In the genomic region with DNA sequence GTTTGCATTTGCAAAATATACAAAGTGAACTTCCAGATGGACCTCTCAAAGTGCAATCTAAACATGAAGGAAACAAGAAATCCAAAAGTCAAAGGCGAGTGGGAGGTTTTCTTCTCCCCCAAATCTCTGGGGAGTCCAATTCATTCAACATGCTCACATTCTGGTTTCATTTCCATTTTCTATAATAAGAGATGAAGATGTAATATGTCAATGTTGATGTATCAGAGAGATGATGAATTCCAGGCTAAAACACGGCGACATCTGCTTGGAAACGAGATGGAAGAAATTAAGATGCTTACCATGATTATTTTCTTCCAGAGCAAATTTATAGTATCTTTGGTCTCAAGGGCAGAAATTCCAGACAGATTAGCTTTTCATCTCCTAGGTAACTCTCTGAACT, we compare ENCODE assay signal across 16 cellular contexts.
DNase-seq lines count a peak whose midpoint lies in the region; ATAC-seq, FAIRE-seq and TF ChIP-seq lines count a peak whose summit lies in the region.
"Had no signal": no experiment of that assay in that cellular context is flagged by ENCODE, and none has a peak within 500 bp of the region (broad histone marks: within the 10 kb centered on the region; RNA-seq: fewer than 3 reads in every experiment).

No MANE protein-coding gene starts in this region.

- no peaks in the 10 kb centered on the region for H3K27me3 Mint-ChIP-seq in memory B cell
- peaks cover 11% of the 10 kb centered on the region for H3K27me3 Mint-ChIP-seq in activated CD8-positive, alpha-beta T cell treated with anti-CD3 and anti-CD28 coated beads, Interleukin-2, amount 10 ng/mL, durations not matched to agents 7 days and 5 days (ENCODE audit: low read depth)

- no peaks in the 10 kb centered on the region for H3K9me3 Mint-ChIP-seq in memory B cell
- H3K9me3 Mint-ChIP-seq in activated CD8-positive, alpha-beta T cell treated with anti-CD3 and anti-CD28 coated beads, Interleukin-2, amount 10 ng/mL, durations not matched to agents 7 days and 5 days (ENCODE audit: insufficient read depth) = no peaks in the 10 kb centered on the region

- H3K27ac Mint-ChIP-seq in memory B cell = peak overlapping the region; percentile 67
- H3K27ac Mint-ChIP-seq in activated CD8-positive, alpha-beta T cell treated with anti-CD3 and anti-CD28 coated beads, Interleukin-2, amount 10 ng/mL, durations not matched to agents 7 days and 5 days = no peak overlapping the region

- ATAC-seq in memory B cell (ENCODE audit: low read depth) (peak; percentile 83), omental fat pad (ENCODE audit: low FRiP score) (no peak)
- no peak for ATAC-seq in activated CD8-positive, alpha-beta T cell treated with anti-CD3 and anti-CD28 coated beads, Interleukin-2, amount 10 ng/mL, durations not matched to agents 7 days and 5 days
- ATAC-seq: K562 had no signal

- H3K4me1 Mint-ChIP-seq in memory B cell = peaks cover 26% of the 10 kb centered on the region
- no peaks in the 10 kb centered on the region for H3K4me1 Mint-ChIP-seq in activated CD8-positive, alpha-beta T cell treated with anti-CD3 and anti-CD28 coated beads, Interleukin-2, amount 10 ng/mL, durations not matched to agents 7 days and 5 days (ENCODE audit: low read depth)

- no peaks in the 10 kb centered on the region for H3K36me3 ChIP-seq in BLaER1 treated with 17β-estradiol and CSF1 and Interleukin-3, amounts not matched to agents 10 nM and 100 nM

- POLR2A ChIA-PET in activated CD8-positive, alpha-beta T cell treated with anti-CD3 and anti-CD28 coated beads, Interleukin-2, amount 10 ng/mL, durations not matched to agents 7 days and 5 days (lab: Charles Lee) = no interaction called here

- H3K4me2 ChIP-seq in BLaER1 treated with 17β-estradiol and CSF1 and Interleukin-3, amounts not matched to agents 10 nM and 100 nM = peak overlapping the region; percentile 33 to 74 (median 66); a peak in 21 of 22 replicates

- H3K27me3 ChIP-seq in BLaER1 treated with 17β-estradiol and CSF1 and Interleukin-3, amounts not matched to agents 10 nM and 100 nM = no peaks in the 10 kb centered on the region

- FAIRE-seq in GM19239 (lab: Jason Lieb, UNC) = peak; percentile 80
- FAIRE-seq: A204.1, K562 had no signal

- TF ChIP-seq CTCF in omental fat pad (IDR thresholded peaks at IDR 0.05) = no peak

- no peaks in the 10 kb centered on the region for H4K20me1 ChIP-seq in BLaER1 treated with 17β-estradiol and CSF1 and Interleukin-3, amounts not matched to agents 10 nM and 100 nM

- no peak overlapping the region for H3K4me3 ChIP-seq in BLaER1 treated with 17β-estradiol and CSF1 and Interleukin-3, amounts not matched to agents 10 nM and 100 nM
- H3K4me3 ChIP-seq: GM23248, K562 had no signal

- no peak overlapping the region for H3K9ac ChIP-seq in BLaER1 treated with 17β-estradiol and CSF1 and Interleukin-3, amounts not matched to agents 10 nM and 100 nM
- H3K9ac ChIP-seq: GM23248 had no signal

- no peaks in the 10 kb centered on the region for H3K9me3 ChIP-seq in BLaER1 treated with 17β-estradiol and CSF1 and Interleukin-3, amounts not matched to agents 10 nM and 100 nM (replicated peaks in 1 of 11)

- no peak for DNase-seq in GM19239 (ENCODE audit: insufficient read length, low spot score)
- peak; percentile 55 for DNase-seq in SK-N-DZ (ENCODE audit: low spot score)
- DNase-seq in memory B cell (ENCODE audit: low spot score in 2 of 2) = peak in 1 of 2 donors; percentile 11
- no peak for DNase-seq in DMS79 treated with DMSO at 0.1 percent for 48 hours (lab: John Stamatoyannopoulos, UW)
- DNase-seq in NCI-H1694 (lab: John Stamatoyannopoulos, UW) = no peak
- no peak for DNase-seq in activated CD8-positive, alpha-beta T cell treated with anti-CD3 and anti-CD28 coated beads, Interleukin-2, amount 10 ng/mL, durations not matched to agents 7 days and 5 days
- DNase-seq in omental fat pad (ENCODE audit: low spot score) = no peak
- DNase-seq: GM23248, NCI-H1436, NCI-H2029 treated with DMSO at 0.1 percent for 48 hours, NCI-H2171 treated with DMSO at 0.1 percent for 48 hours, NCI-H446 treated with DMSO at 0.1 percent for 48 hours, NCI-H82 had no signal

- no peak overlapping the region for H3K27ac ChIP-seq in BLaER1 treated with 17β-estradiol and CSF1 and Interleukin-3, amounts not matched to agents 10 nM and 100 nM
- H3K27ac ChIP-seq: GM23248 had no signal

- peaks cover 21 to 34% (median 26%) of the 10 kb centered on the region in 10 experiments for H3K4me1 ChIP-seq in BLaER1 treated with 17β-estradiol and CSF1 and Interleukin-3, amounts not matched to agents 10 nM and 100 nM

- CTCF ChIA-PET in activated CD8-positive, alpha-beta T cell treated with anti-CD3 and anti-CD28 coated beads, Interleukin-2, amount 10 ng/mL, durations not matched to agents 7 days and 5 days (lab: Charles Lee) = no interaction called here

- no peaks in the 10 kb centered on the region for H3K36me3 Mint-ChIP-seq in memory B cell
- H3K36me3 Mint-ChIP-seq in activated CD8-positive, alpha-beta T cell treated with anti-CD3 and anti-CD28 coated beads, Interleukin-2, amount 10 ng/mL, durations not matched to agents 7 days and 5 days (ENCODE audit: low read depth) = no peaks in the 10 kb centered on the region

- H3K4me3 Mint-ChIP-seq in memory B cell = peak overlapping the region; percentile 54
- H3K4me3 Mint-ChIP-seq in activated CD8-positive, alpha-beta T cell treated with anti-CD3 and anti-CD28 coated beads, Interleukin-2, amount 10 ng/mL, durations not matched to agents 7 days and 5 days = no peak overlapping the region
